Comparison of ENCODE assay signal across 1 cellular context in genomic region chr14:70229877-70230640, GRCh38. TPM values are rescaled to one million over a fixed set of nuclear protein-coding genes. Genes with fewer than 3 reads are reported as not detected.
"Had no signal": no experiment of that assay in that cellular context is flagged by ENCODE, and none has a peak within 500 bp of the region (broad histone marks: within the 10 kb centered on the region; RNA-seq: fewer than 3 reads in every experiment).

No MANE protein-coding gene starts in this region.

RNA-seq across cellular contexts. Expression of gene SLC8A3, which starts 41.3 kb away (rescaled TPM):
- total RNA-seq: smooth muscle cell had no signal
- polyA plus RNA-seq: smooth muscle cell had no signal
